Comparison of ENCODE assay signal across 2 cellular contexts in genomic region chr3:37375184-37376120, GRCh38.
A peak's percentile ranks its signal among the peaks of the same experiment; 100 is the strongest.
TF ChIP-seq lines count a peak whose summit lies in the region.

No MANE protein-coding gene starts in this region.

TF ChIP-seq in K562, 482 proteins besides CTCF, POLR2A, EP300 and RAD21:
- TF ChIP-seq ZNF407 (IDR thresholded peaks at IDR 0.05; ENCODE audit: low read depth) (no peak), SOX6 (IDR thresholded peaks at IDR 0.05) (peak; percentile 20; the same call in 1 of the 2 replicates), NR2C2 (CRISPR knock-in tag; IDR thresholded peaks at IDR 0.05) (no peak), NR2C2 (tag; IDR thresholded peaks at IDR 0.05) (peak; percentile 31; the same call in 1 of the 2 replicates), POLR3A (IDR thresholded peaks at IDR 0.05; ENCODE audit: borderline replicate concordance, extremely low read depth, insufficient read depth, insufficient read length) (no peak)
- TF ChIP-seq, protein P1, sequence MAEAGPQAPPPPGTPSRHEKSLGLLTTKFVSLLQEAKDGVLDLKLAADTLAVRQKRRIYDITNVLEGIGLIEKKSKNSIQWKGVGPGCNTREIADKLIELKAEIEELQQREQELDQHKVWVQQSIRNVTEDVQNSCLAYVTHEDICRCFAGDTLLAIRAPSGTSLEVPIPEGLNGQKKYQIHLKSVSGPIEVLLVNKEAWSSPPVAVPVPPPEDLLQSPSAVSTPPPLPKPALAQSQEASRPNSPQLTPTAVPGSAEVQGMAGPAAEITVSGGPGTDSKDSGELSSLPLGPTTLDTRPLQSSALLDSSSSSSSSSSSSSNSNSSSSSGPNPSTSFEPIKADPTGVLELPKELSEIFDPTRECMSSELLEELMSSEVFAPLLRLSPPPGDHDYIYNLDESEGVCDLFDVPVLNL (CRISPR knock-in tag; IDR thresholded peaks at IDR 0.05; ENCODE audit: low read depth), result no peak
TF ChIP-seq in K562: peak in this region for 2.

TF ChIP-seq in HepG2, 621 proteins besides CTCF, POLR2A, EP300 and RAD21 (continued from another document):
- TF ChIP-seq, protein P2, sequence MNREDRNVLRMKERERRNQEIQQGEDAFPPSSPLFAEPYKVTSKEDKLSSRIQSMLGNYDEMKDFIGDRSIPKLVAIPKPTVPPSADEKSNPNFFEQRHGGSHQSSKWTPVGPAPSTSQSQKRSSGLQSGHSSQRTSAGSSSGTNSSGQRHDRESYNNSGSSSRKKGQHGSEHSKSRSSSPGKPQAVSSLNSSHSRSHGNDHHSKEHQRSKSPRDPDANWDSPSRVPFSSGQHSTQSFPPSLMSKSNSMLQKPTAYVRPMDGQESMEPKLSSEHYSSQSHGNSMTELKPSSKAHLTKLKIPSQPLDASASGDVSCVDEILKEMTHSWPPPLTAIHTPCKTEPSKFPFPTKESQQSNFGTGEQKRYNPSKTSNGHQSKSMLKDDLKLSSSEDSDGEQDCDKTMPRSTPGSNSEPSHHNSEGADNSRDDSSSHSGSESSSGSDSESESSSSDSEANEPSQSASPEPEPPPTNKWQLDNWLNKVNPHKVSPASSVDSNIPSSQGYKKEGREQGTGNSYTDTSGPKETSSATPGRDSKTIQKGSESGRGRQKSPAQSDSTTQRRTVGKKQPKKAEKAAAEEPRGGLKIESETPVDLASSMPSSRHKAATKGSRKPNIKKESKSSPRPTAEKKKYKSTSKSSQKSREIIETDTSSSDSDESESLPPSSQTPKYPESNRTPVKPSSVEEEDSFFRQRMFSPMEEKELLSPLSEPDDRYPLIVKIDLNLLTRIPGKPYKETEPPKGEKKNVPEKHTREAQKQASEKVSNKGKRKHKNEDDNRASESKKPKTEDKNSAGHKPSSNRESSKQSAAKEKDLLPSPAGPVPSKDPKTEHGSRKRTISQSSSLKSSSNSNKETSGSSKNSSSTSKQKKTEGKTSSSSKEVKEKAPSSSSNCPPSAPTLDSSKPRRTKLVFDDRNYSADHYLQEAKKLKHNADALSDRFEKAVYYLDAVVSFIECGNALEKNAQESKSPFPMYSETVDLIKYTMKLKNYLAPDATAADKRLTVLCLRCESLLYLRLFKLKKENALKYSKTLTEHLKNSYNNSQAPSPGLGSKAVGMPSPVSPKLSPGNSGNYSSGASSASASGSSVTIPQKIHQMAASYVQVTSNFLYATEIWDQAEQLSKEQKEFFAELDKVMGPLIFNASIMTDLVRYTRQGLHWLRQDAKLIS (CRISPR knock-in tag; IDR thresholded peaks at IDR 0.05), result no peak
- TF ChIP-seq MTERF4 (CRISPR knock-in tag; IDR thresholded peaks at IDR 0.05) (no peak), ZNF703 (CRISPR knock-in tag; IDR thresholded peaks at IDR 0.05; ENCODE audit: borderline replicate concordance) (no peak), GZF1 (CRISPR knock-in tag; IDR thresholded peaks at IDR 0.05) (no peak), ATM (IDR thresholded peaks at IDR 0.05; ENCODE audit: borderline replicate concordance) (no peak), U2AF1 (optimal IDR thresholded peaks at IDR 0.05; ENCODE audit: low read depth, low read length) (no peak), KMT2A (CRISPR knock-in tag; IDR thresholded peaks at IDR 0.05) (no peak), HES4 (CRISPR knock-in tag; IDR thresholded peaks at IDR 0.05; ENCODE audit: borderline replicate concordance) (no peak), ZNF513 (CRISPR knock-in tag; conservative IDR thresholded peaks at IDR 0.05) (no peak)
